Comparison of ENCODE assay signal across 19 cellular contexts in genomic region chr6:12032783-12033573, GRCh38.
"Had no signal": no experiment of that assay in that cellular context is flagged by ENCODE, and none has a peak within 500 bp of the region (broad histone marks: within the 10 kb centered on the region; RNA-seq: fewer than 3 reads in every experiment).

No MANE protein-coding gene starts in this region.

- H3K4me3 ChIP-seq: gastroesophageal sphincter, heart right ventricle, mucosa of descending colon, tibial artery, uterus had no signal

- H3K4me3 Mint-ChIP-seq: central memory CD8-positive, alpha-beta T cell; stimulated activated memory B cell treated with anti-CD40 and anti-IgM and Interleukin-4, amounts not matched to agents 10 μg/mL and 1 μg/mL and 100 μg/mL, for 72 hours had no signal

- H3K4me1 ChIP-seq: uterus had no signal

- H3K9me3 ChIP-seq: uterus had no signal

- H3K27me3 ChIP-seq: brain microvascular endothelial cell, gastroesophageal sphincter, heart right ventricle, tibial artery, uterus had no signal

- H3K36me3 ChIP-seq: gastroesophageal sphincter, uterus had no signal

- FAIRE-seq: islet of Langerhans had no signal

- H3K27ac ChIP-seq: brain microvascular endothelial cell, gastroesophageal sphincter, heart right ventricle, tibial artery, uterus had no signal

- ATAC-seq: activated CD4-positive, CD25-positive, alpha-beta regulatory T cell treated with anti-CD3 and anti-CD28 coated beads, Interleukin-2, amount 50 U/mL, for 24 hours; activated naive CD4-positive, alpha-beta T cell treated with anti-CD3 and anti-CD28 coated beads, Interleukin-2, amount 50 U/mL, for 72 hours; gastroesophageal sphincter; naive thymus-derived CD8-positive, alpha-beta T cell; stimulated activated memory B cell treated with anti-CD40 and anti-IgM and Interleukin-4, amounts not matched to agents 10 μg/mL and 1 μg/mL and 100 μg/mL, for 72 hours had no signal

- H3K27me3 Mint-ChIP-seq: central memory CD8-positive, alpha-beta T cell; naive thymus-derived CD8-positive, alpha-beta T cell; stimulated activated memory B cell treated with anti-CD40 and anti-IgM and Interleukin-4, amounts not matched to agents 10 μg/mL and 1 μg/mL and 100 μg/mL, for 72 hours had no signal

- DNase-seq: activated CD4-positive, alpha-beta T cell treated with anti-CD3 and anti-CD28 coated beads, Interleukin-2, amount 50 U/mL, for 4 hours; activated effector memory CD4-positive, alpha-beta T cell treated with anti-CD3 and anti-CD28 coated beads, Interleukin-2, amount 50 U/mL, for 16 hours; activated T-cell treated with anti-CD3 and anti-CD28 coated beads for 4 hours; anterior cingulate cortex; brain microvascular endothelial cell; effector CD8-positive, alpha-beta T cell; heart right ventricle; mucosa of descending colon; naive thymus-derived CD8-positive, alpha-beta T cell; retina; stimulated activated CD4-positive, alpha-beta T cell treated with anti-CD3 and anti-CD28 coated beads, Interleukin-2, amount 100 ng/mL, for 48 hours; tibial artery; uterus had no signal
